14 cellular contexts compared by ENCODE assay signal in the genomic region with DNA sequence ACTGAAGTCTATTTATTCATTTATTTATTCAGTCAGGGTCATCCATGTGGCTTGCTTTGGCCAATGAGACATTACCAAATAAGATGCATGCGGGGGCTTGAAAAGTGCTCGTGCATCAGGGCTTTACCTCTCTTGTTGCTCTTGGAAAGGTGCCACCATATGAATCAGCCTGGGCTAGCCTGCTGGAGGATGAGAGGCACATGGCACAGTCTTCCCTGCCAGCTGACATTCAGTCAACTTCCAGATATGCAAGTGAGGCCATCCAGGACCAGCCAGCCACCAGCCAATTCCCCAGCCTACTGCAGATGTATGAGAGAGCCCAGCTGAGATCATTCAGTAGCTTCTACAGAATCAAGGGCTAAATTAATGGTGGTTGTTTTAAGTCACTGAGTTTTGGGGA.
DNase-seq lines count a peak whose midpoint lies in the region; ATAC-seq and TF ChIP-seq lines count a peak whose summit lies in the region.
"Had no signal": no experiment of that assay in that cellular context is flagged by ENCODE, and none has a peak within 500 bp of the region (broad histone marks: within the 10 kb centered on the region; RNA-seq: fewer than 3 reads in every experiment).

No MANE protein-coding gene starts in this region.

- POLR2A ChIA-PET in HEK293T (lab: Yijun Ruan, JAX), result no interaction called here

- no peak for ATAC-seq in GM18861 (IDR thresholded peaks at IDR 0.05; ENCODE audit: unreplicated experiment)
- ATAC-seq: activated naive CD4-positive, alpha-beta T cell treated with anti-CD3 and anti-CD28 coated beads, Interleukin-2, amount 50 U/mL, for 72 hours had no signal

- CTCF ChIA-PET in HEK293T (lab: Yijun Ruan, JAX), result no interaction called here

- in situ Hi-C loops in G401 (cut with HindIII; ENCODE audit: low sequenced_read_pairs), result no loop called here

- DNase-seq in G401 (ENCODE audit: low spot score) (peak; percentile 65), NCI-H2171 treated with DMSO at 0.1 percent for 48 hours (lab: John Stamatoyannopoulos, UW) (peak; percentile 90), cerebellar cortex (ENCODE audit: low spot score) (peak; percentile 50), occipital lobe (lab: John Stamatoyannopoulos, UW) (peak; percentile 54), germinal center (ENCODE audit: low spot score) (no peak), HEK293T (ENCODE audit: extremely low spot score) (no peak), GM19238 (ENCODE audit: insufficient read length, low spot score) (no peak)
- DNase-seq: activated CD8-positive, alpha-beta memory T cell treated with anti-CD3 and anti-CD28 coated beads, Interleukin-2, amount 50 U/mL, for 48 hours; NCI-H1436; NK-92 treated with Interleukin-12 subunit alpha and Interleukin-12 subunit beta, amount 100 ng/mL, for 24 hours; SK-N-SH; WERI-Rb-1 had no signal

TF ChIP-seq in HEK293T, 16 proteins besides CTCF, POLR2A, EP300 and RAD21:
- TF ChIP-seq L3MBTL2 (conservative IDR thresholded peaks at IDR 0.05) (no peak), NFRKB (IDR thresholded peaks at IDR 0.05) (no peak), FOXA1 (IDR thresholded peaks at IDR 0.05) (no peak), SUZ12 (IDR thresholded peaks at IDR 0.05) (no peak), TARDBP (IDR thresholded peaks at IDR 0.05) (no peak), FOXK2 (IDR thresholded peaks at IDR 0.05) (no peak), ARNT (IDR thresholded peaks at IDR 0.05) (no peak), SP1 (IDR thresholded peaks at IDR 0.05) (no peak), ELF4 (IDR thresholded peaks at IDR 0.05) (no peak)
- TF ChIP-seq, protein P1, sequence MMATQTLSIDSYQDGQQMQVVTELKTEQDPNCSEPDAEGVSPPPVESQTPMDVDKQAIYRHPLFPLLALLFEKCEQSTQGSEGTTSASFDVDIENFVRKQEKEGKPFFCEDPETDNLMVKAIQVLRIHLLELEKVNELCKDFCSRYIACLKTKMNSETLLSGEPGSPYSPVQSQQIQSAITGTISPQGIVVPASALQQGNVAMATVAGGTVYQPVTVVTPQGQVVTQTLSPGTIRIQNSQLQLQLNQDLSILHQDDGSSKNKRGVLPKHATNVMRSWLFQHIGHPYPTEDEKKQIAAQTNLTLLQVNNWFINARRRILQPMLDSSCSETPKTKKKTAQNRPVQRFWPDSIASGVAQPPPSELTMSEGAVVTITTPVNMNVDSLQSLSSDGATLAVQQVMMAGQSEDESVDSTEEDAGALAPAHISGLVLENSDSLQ (IDR thresholded peaks at IDR 0.05), result no peak
TF ChIP-seq in HEK293T: peak in this region for 0.

Comparison
In these comparisons a context has a peak if more than half of its experiments do, and no peak if none do; other contexts are left out.
1. DNase-seq: peak in G401 (single experiment), NCI-H2171 treated with DMSO at 0.1 percent for 48 hours (single experiment), cerebellar cortex (single experiment) and occipital lobe (single experiment); none in germinal center (single experiment), HEK293T (single experiment) and GM19238 (single experiment).